26 cellular contexts compared by ENCODE assay signal in the genomic region with DNA sequence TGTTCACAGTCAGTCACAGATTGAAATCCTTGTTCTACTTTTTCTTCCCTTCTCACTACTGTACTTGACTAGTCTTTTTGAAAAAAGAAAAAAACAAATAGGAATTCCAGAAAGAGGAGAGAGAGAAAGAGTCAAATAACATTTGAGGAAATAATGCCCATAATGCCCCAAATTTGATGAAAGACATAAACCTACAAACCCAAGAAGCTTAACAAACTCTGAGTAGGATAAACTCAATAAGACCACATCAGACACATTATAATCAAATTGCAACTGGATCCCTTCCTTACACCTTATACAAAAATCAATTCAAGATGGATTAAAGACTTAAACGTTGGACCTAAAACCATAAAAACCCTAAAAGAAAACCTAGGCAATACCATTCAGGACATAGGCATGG.
"Had no signal": no experiment of that assay in that cellular context is flagged by ENCODE, and none has a peak within 500 bp of the region (broad histone marks: within the 10 kb centered on the region; RNA-seq: fewer than 3 reads in every experiment).

No MANE protein-coding gene starts in this region.

- H3K36me3 ChIP-seq: stomach, suprapubic skin, thoracic aorta, thyroid gland, tibial artery, tibial nerve, transverse colon, upper lobe of left lung, upper lobe of right lung, uterus, vagina had no signal

- DNase-seq: stimulated activated CD4-positive, alpha-beta T cell treated with anti-CD3 and anti-CD28 coated beads, Interleukin-2, amount 100 ng/mL, for 48 hours; stimulated activated CD4-positive, alpha-beta T cell treated with anti-CD3 and anti-CD28 coated beads, Interleukin-4, amount 100 ng/mL, for 1 hour; stimulated activated CD4-positive, alpha-beta T cell treated with anti-CD3 and anti-CD28 coated beads, Interleukin-4, amount 100 ng/mL, for 24 hours; stimulated activated CD4-positive, alpha-beta T cell treated with anti-CD3 and anti-CD28 coated beads, Interleukin-4, amount 100 ng/mL, for 4 hours; stimulated activated CD8-positive, alpha-beta memory T cell treated with anti-CD3 and anti-CD28 coated beads, Interleukin-4, amount 100 ng/mL, for 48 hours; stimulated activated naive B cell treated with anti-CD40 and anti-IgM and Interleukin-4, amounts not matched to agents 10 μg/mL and 1 μg/mL and 100 μg/mL, for 72 hours; stimulated activated naive CD4-positive, alpha-beta T cell; stimulated activated naive CD8-positive, alpha-beta T cell treated with anti-CD3 and anti-CD28 coated beads, Interleukin-15, amount 100 ng/mL, for 72 hours; stimulated activated naive CD8-positive, alpha-beta T cell treated with anti-CD3 and anti-CD28 coated beads, Interleukin-15, Interleukin-2, amounts not matched to agents 100 U/mL and 50 U/mL, for 24 hours; stomach; substantia nigra; testis; thyroid gland; tibial artery; transverse colon; trophoblast cell; upper lobe of left lung; upper lobe of right lung; uterus had no signal

- H3K4me1 ChIP-seq: stomach, suprapubic skin, testis, tibial artery, tibial nerve, transverse colon, upper lobe of left lung, upper lobe of right lung, uterus, vagina had no signal

- H3K4me3 ChIP-seq: stomach, suprapubic skin, testis, thoracic aorta, thyroid gland, tibial artery, tibial nerve, transverse colon, upper lobe of left lung, upper lobe of right lung, uterus, vagina had no signal

- H3K9me3 ChIP-seq: testis, thyroid gland, uterus, vagina had no signal

- H3K27me3 ChIP-seq: stomach, suprapubic skin, testis, thyroid gland, tibial artery, tibial nerve, transverse colon, upper lobe of left lung, upper lobe of right lung, uterus, vagina had no signal

- H3K27ac ChIP-seq: stomach, suprapubic skin, testis, thoracic aorta, tibial artery, tibial nerve, transverse colon, upper lobe of left lung, upper lobe of right lung, uterus, vagina had no signal

- FAIRE-seq: urothelium cell line had no signal

- ATAC-seq: stimulated activated effector memory CD8-positive, alpha-beta T cell treated with anti-CD3 and anti-CD28 coated beads, Interleukin-12 subunit alpha, Interleukin-12 subunit beta, amount 100 ng/mL, for 72 hours; stimulated activated memory B cell treated with anti-CD40 and anti-IgM and Interleukin-4, amounts not matched to agents 10 μg/mL and 1 μg/mL and 100 μg/mL, for 72 hours; stimulated activated naive B cell treated with anti-CD40 and anti-IgM and Interleukin-4, amounts not matched to agents 10 μg/mL and 1 μg/mL and 100 μg/mL, for 72 hours; stimulated activated naive CD8-positive, alpha-beta T cell treated with anti-CD3 and anti-CD28 coated beads, Interleukin-15, amount 100 ng/mL, for 72 hours; stimulated activated naive CD8-positive, alpha-beta T cell treated with anti-CD3 and anti-CD28 coated beads, Interleukin-15, Interleukin-2, amounts not matched to agents 100 U/mL and 50 U/mL, for 24 hours; upper lobe of right lung had no signal
